In the genomic region with DNA sequence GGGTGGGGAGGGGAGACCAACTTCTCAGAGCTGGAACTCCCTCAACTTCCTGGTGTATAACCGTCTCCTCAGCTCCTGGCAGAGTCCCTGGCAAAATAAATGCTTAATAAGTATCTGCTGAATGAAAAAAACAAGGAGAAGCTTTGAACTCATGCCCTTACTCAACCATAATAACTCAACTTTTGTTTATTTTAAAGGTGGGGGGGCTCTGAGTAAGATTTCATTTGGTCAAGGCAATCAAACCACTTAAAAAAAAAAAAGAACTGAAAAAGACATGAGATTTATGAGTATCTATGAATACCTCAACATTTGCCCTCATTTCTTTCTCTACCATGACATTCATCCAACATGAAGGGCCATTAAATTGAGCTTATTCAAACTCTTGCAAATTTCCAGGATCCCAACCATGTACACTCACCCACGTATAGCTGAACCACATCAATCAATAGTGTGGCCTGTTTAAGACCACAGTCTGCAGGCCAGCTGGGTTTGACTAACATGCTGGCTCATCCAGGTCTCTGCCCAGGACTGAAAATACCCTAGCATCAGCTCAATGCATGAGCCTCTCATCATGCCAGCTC, we compare ENCODE assay signal across 10 cellular contexts.
DNase-seq lines count a peak whose midpoint lies in the region; ATAC-seq, FAIRE-seq and TF ChIP-seq lines count a peak whose summit lies in the region.
"Had no signal": no experiment of that assay in that cellular context is flagged by ENCODE, and none has a peak within 500 bp of the region (broad histone marks: within the 10 kb centered on the region; RNA-seq: fewer than 3 reads in every experiment).

No MANE protein-coding gene starts in this region.

- no peak overlapping the region for H3K4me3 ChIP-seq in CD8-positive, alpha-beta memory T cell (ENCODE audit: low read length)
- H3K4me3 ChIP-seq in astrocyte (ENCODE audit: insufficient read depth, low read depth, low read length) (no peak overlapping the region), neuronal stem cell (ENCODE audit: low read length in 2 of 2) (no peak overlapping the region), SJCRH30 (no peak overlapping the region)
- H3K4me3 ChIP-seq: neural progenitor cell had no signal

- no peak overlapping the region for H2BK15ac ChIP-seq in neuronal stem cell (ENCODE audit: low read length)

- H3K36me3 ChIP-seq in CD8-positive, alpha-beta memory T cell (ENCODE audit: insufficient read depth, low read length), result no peaks in the 10 kb centered on the region
- no peaks in the 10 kb centered on the region for H3K36me3 ChIP-seq in astrocyte (ENCODE audit: insufficient read depth, low read length)
- H3K36me3 ChIP-seq in neuronal stem cell (replicated peaks in 1 of 2; ENCODE audit: control insufficient read depth in 2 of 2, insufficient read depth in 2 of 2, low read length in 2 of 2), result no peaks in the 10 kb centered on the region
- H3K36me3 ChIP-seq in SJCRH30, result no peaks in the 10 kb centered on the region
- H3K36me3 ChIP-seq: neural progenitor cell had no signal

- FAIRE-seq in astrocyte (lab: Jason Lieb, UNC), result peak; percentile 50

- no peaks in the 10 kb centered on the region for H3K27me3 ChIP-seq in CD8-positive, alpha-beta memory T cell (ENCODE audit: insufficient read depth, low read length, poor library complexity, severe bottlenecking)
- H3K27me3 ChIP-seq in astrocyte (ENCODE audit: insufficient read depth, low read length) (no peaks in the 10 kb centered on the region), neuronal stem cell (ENCODE audit: control insufficient read depth in 3 of 3, insufficient read depth in 3 of 3, low read depth in 1 of 3, low read length in 3 of 3) (no peaks in the 10 kb centered on the region), SJCRH30 (no peaks in the 10 kb centered on the region)
- H3K27me3 ChIP-seq: neural progenitor cell had no signal

- H3K18ac ChIP-seq in neuronal stem cell (ENCODE audit: low read length), result no peak overlapping the region

- POLR2A ChIA-PET in CD8-positive, alpha-beta memory T cell (lab: Charles Lee), result interaction anchor here (1.5 kb wide), 1 partner anchor 15 kb away, joined by 3 read pairs; no protein-coding TSS in a partner anchor
- POLR2A ChIA-PET in activated CD4-positive, alpha-beta T cell treated with anti-CD3 and anti-CD28 coated beads, Interleukin-2, amount 10 ng/mL, durations not matched to agents 7 days and 5 days (lab: Charles Lee), result no interaction called here

- no peak overlapping the region for H2BK120ac ChIP-seq in neuronal stem cell (ENCODE audit: low read depth, low read length)

- no peak overlapping the region for H3K14ac ChIP-seq in neuronal stem cell (ENCODE audit: low read length)

- H4K91ac ChIP-seq in neuronal stem cell (ENCODE audit: low read depth, low read length, poor library complexity), result no peak overlapping the region

- peak overlapping the region; percentile 15 for H3K4me2 ChIP-seq in astrocyte (ENCODE audit: low read length)
- H3K4me2 ChIP-seq in neuronal stem cell (ENCODE audit: insufficient read depth, low read length, poor library complexity, severe bottlenecking), result no peak overlapping the region
- H3K4me2 ChIP-seq: neural progenitor cell had no signal

- no peak overlapping the region for H2BK12ac ChIP-seq in neuronal stem cell (ENCODE audit: low read length)

- no peaks in the 10 kb centered on the region for H3K9me3 Mint-ChIP-seq in CD8-positive, alpha-beta memory T cell
- H3K9me3 Mint-ChIP-seq in astrocyte (ENCODE audit: unreplicated experiment), result no peaks in the 10 kb centered on the region
- peaks cover 2% of the 10 kb centered on the region for H3K9me3 Mint-ChIP-seq in activated CD4-positive, alpha-beta T cell treated with anti-CD3 and anti-CD28 coated beads, Interleukin-2, amount 10 ng/mL, durations not matched to agents 7 days and 5 days

- WGBS in neuronal stem cell (ENCODE audit: extremely low coverage in 2 of 2, insufficient read length in 2 of 2, insufficient replicate concordance in 1 of 2), 2 donors, result no CpG with 5 or more reads among the region's 2 CpGs

- H4K8ac ChIP-seq in neuronal stem cell (ENCODE audit: low read depth, low read length), result no peak overlapping the region

- no peak for ATAC-seq in HG03520 (IDR thresholded peaks at IDR 0.05; ENCODE audit: unreplicated experiment)

- no peak overlapping the region for H2AFZ ChIP-seq in astrocyte (ENCODE audit: low read depth, low read length)
- H2AFZ ChIP-seq in neuronal stem cell (ENCODE audit: low read length), result no peak overlapping the region
- H2AFZ ChIP-seq: neural progenitor cell had no signal

- no peak overlapping the region for H2BK5ac ChIP-seq in neuronal stem cell (ENCODE audit: low read length)

- TF ChIP-seq CTCF in astrocyte (IDR thresholded peaks at IDR 0.05; ENCODE audit: insufficient read depth, low read depth, low read length), result no peak

- H3K27me3 Mint-ChIP-seq in CD8-positive, alpha-beta memory T cell, result peaks cover 0 to 2% of the 10 kb centered on the region in 2 donors
- H3K27me3 Mint-ChIP-seq in astrocyte (ENCODE audit: low read depth, unreplicated experiment), result no peaks in the 10 kb centered on the region
- H3K27me3 Mint-ChIP-seq in activated CD4-positive, alpha-beta T cell treated with anti-CD3 and anti-CD28 coated beads, Interleukin-2, amount 10 ng/mL, durations not matched to agents 7 days and 5 days, result peaks cover 3% of the 10 kb centered on the region

- H3K4me1 ChIP-seq in CD8-positive, alpha-beta memory T cell (ENCODE audit: insufficient read depth, low read length), result peaks cover 84% of the 10 kb centered on the region
- H3K4me1 ChIP-seq in astrocyte (ENCODE audit: insufficient read depth, low read length) (peaks cover 41% of the 10 kb centered on the region), neuronal stem cell (ENCODE audit: control insufficient read depth in 2 of 2, insufficient read depth in 1 of 2, low read depth in 1 of 2, low read length in 2 of 2) (peaks cover 0 to 6% of the 10 kb centered on the region in 2 donors), SJCRH30 (no peaks in the 10 kb centered on the region)

- peaks cover 71 to 96% (median 95%) of the 10 kb centered on the region in 3 donors for H3K4me1 Mint-ChIP-seq in CD8-positive, alpha-beta memory T cell
- peaks cover 57% of the 10 kb centered on the region for H3K4me1 Mint-ChIP-seq in astrocyte (ENCODE audit: low read depth, unreplicated experiment)
- peaks cover 80% of the 10 kb centered on the region for H3K4me1 Mint-ChIP-seq in activated CD4-positive, alpha-beta T cell treated with anti-CD3 and anti-CD28 coated beads, Interleukin-2, amount 10 ng/mL, durations not matched to agents 7 days and 5 days

- H3K4ac ChIP-seq in neuronal stem cell (ENCODE audit: low read length), result no peak overlapping the region

- no peaks in the 10 kb centered on the region for H3K9me3 ChIP-seq in CD8-positive, alpha-beta memory T cell (ENCODE audit: low read length)
- H3K9me3 ChIP-seq in astrocyte (ENCODE audit: insufficient read depth, low read depth, low read length) (no peaks in the 10 kb centered on the region), neuronal stem cell (replicated peaks in 1 of 2; ENCODE audit: control insufficient read depth in 2 of 2, insufficient read depth in 1 of 2, low read depth in 1 of 2, low read length in 2 of 2) (peaks cover 0 to 7% of the 10 kb centered on the region in 2 donors), SJCRH30 (replicated peaks) (no peaks in the 10 kb centered on the region)

- peaks cover 73% of the 10 kb centered on the region for H4K20me1 ChIP-seq in astrocyte (ENCODE audit: insufficient read depth, low read length)

- no peak for DNase-seq in CD8-positive, alpha-beta memory T cell
- DNase-seq in HS-5 (ENCODE audit: low read depth) (peak; percentile 22), astrocyte (ENCODE audit: low read depth) (peak; percentile 100), non-pigmented ciliary epithelial cell (ENCODE audit: low read depth) (peak; percentile 52), neuronal stem cell (ENCODE audit: low spot score) (no peak), SJCRH30 (no peak)
- DNase-seq in activated CD4-positive, alpha-beta T cell treated with anti-CD3 and anti-CD28 coated beads, Interleukin-2, amount 10 ng/mL, durations not matched to agents 7 days and 5 days, result no peak
- DNase-seq: MM.1S had no signal

- peaks cover 2% of the 10 kb centered on the region for H3K79me1 ChIP-seq in neuronal stem cell (ENCODE audit: low read depth, low read length)

- H3K79me2 ChIP-seq in astrocyte (ENCODE audit: insufficient read depth, low read length), result peaks cover 77% of the 10 kb centered on the region

- H3K27ac ChIP-seq in CD8-positive, alpha-beta memory T cell (ENCODE audit: low read depth, low read length), result no peak overlapping the region
- H3K27ac ChIP-seq in astrocyte (ENCODE audit: low read depth, low read length) (peak overlapping the region; percentile 5), neuronal stem cell (replicated peaks; ENCODE audit: low read length) (no peak overlapping the region), SJCRH30 (no peak overlapping the region)
- H3K27ac ChIP-seq: neural progenitor cell had no signal

- CTCF ChIA-PET in CD8-positive, alpha-beta memory T cell (lab: Charles Lee), result interaction anchor here (0.9 to 1.1 kb wide), 3 partner anchors 8 to 30 kb away, joined by 3 to 5 read pairs (median 4); no protein-coding TSS in a partner anchor
- CTCF ChIA-PET in activated CD4-positive, alpha-beta T cell treated with anti-CD3 and anti-CD28 coated beads, Interleukin-2, amount 10 ng/mL, durations not matched to agents 7 days and 5 days (lab: Charles Lee), result interaction anchor here (0.7 to 0.9 kb wide), 4 partner anchors 9 to 300 kb away, joined by 3 to 4 read pairs (median 3); no protein-coding TSS in a partner anchor

- no peak overlapping the region for H3K9ac ChIP-seq in astrocyte (ENCODE audit: low read length)
- H3K9ac ChIP-seq in neuronal stem cell (ENCODE audit: low read depth, low read length, poor library complexity), result no peak overlapping the region
- H3K9ac ChIP-seq: neural progenitor cell had no signal

- peaks cover 15 to 41% (median 18%) of the 10 kb centered on the region in 3 donors for H3K36me3 Mint-ChIP-seq in CD8-positive, alpha-beta memory T cell
- peaks cover 18% of the 10 kb centered on the region for H3K36me3 Mint-ChIP-seq in astrocyte (ENCODE audit: low read depth, unreplicated experiment)
- H3K36me3 Mint-ChIP-seq in activated CD4-positive, alpha-beta T cell treated with anti-CD3 and anti-CD28 coated beads, Interleukin-2, amount 10 ng/mL, durations not matched to agents 7 days and 5 days (ENCODE audit: low read depth), result peaks cover 29% of the 10 kb centered on the region

- no peak overlapping the region for H3K23ac ChIP-seq in neuronal stem cell (ENCODE audit: low read depth, low read length, poor library complexity)

- H2AK5ac ChIP-seq in neuronal stem cell (ENCODE audit: low read depth, low read length), result no peak overlapping the region

- peak overlapping the region in 1 of 7 donors; percentile 12 for H3K4me3 Mint-ChIP-seq in CD8-positive, alpha-beta memory T cell
- no peak overlapping the region for H3K4me3 Mint-ChIP-seq in astrocyte (ENCODE audit: unreplicated experiment)
- H3K4me3 Mint-ChIP-seq in activated CD4-positive, alpha-beta T cell treated with anti-CD3 and anti-CD28 coated beads, Interleukin-2, amount 10 ng/mL, durations not matched to agents 7 days and 5 days, result no peak overlapping the region
- H3K4me3 Mint-ChIP-seq: neural progenitor cell had no signal

- peak overlapping the region in 7 of 8 donors; percentile 3 to 63 (median 46) for H3K27ac Mint-ChIP-seq in CD8-positive, alpha-beta memory T cell
- peak overlapping the region; percentile 50 for H3K27ac Mint-ChIP-seq in astrocyte (ENCODE audit: unreplicated experiment)
- H3K27ac Mint-ChIP-seq in activated CD4-positive, alpha-beta T cell treated with anti-CD3 and anti-CD28 coated beads, Interleukin-2, amount 10 ng/mL, durations not matched to agents 7 days and 5 days, result no peak overlapping the region
- H3K27ac Mint-ChIP-seq: neural progenitor cell had no signal

Comparison
In these comparisons a context has a peak if more than half of its experiments do, and no peak if none do; other contexts are left out.
1. DNase-seq: peak in HS-5 (single experiment), astrocyte (single experiment) and non-pigmented ciliary epithelial cell (single experiment); none in CD8-positive, alpha-beta memory T cell (0 of 5), neuronal stem cell (single experiment), SJCRH30 (0 of 2) and activated CD4-positive, alpha-beta T cell treated with anti-CD3 and anti-CD28 coated beads, Interleukin-2, amount 10 ng/mL, durations not matched to agents 7 days and 5 days (single experiment).